8 cellular contexts compared by ENCODE assay signal in the genomic region with DNA sequence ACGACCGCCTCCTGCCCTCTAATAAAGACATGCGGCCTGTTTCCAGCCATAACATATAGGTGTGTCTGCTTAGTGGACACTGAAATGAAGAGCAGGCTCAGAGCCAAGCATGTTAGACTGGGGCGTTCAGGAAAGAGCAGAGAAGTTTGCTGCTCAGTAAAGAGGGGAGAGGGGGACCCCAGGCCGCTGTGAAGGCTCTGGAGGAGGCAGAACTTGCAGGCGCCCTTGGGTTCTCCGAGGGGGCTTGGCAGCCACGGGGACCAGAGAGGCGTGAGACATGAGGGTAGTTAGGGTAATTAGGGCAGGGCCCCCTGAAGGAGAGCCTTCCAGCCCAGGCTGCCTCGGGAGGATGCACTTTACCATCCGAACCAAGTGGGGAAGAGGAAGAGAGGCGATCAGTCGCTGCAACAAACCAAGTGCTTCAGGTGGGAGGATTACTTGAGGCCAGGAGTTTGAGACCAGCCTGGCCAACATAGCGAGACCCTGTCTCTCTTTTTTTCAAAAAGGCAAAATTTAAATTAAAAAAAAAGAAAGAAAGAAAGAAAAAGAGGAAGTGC. TPM values are rescaled to one million over a fixed set of nuclear protein-coding genes. Genes with fewer than 3 reads are reported as not detected.
DNase-seq lines count a peak whose midpoint lies in the region; ATAC-seq, FAIRE-seq and TF ChIP-seq lines count a peak whose summit lies in the region.

No MANE protein-coding gene starts in this region.

- no peak for TF ChIP-seq POLR2A in GM12891 (IDR thresholded peaks at IDR 0.05; ENCODE audit: low read depth, low read length)

- no peaks in the 10 kb centered on the region for H3K36me3 Mint-ChIP-seq in stimulated activated naive CD8-positive, alpha-beta T cell treated with anti-CD3 and anti-CD28 coated beads, Interleukin-15, Interleukin-2, amounts not matched to agents 100 ng/mL and 50 ng/mL, for 24 hours (ENCODE audit: low read depth)
- H3K36me3 Mint-ChIP-seq in naive B cell, result no peaks in the 10 kb centered on the region

- peak overlapping the region; percentile 59 for H3K4me3 ChIP-seq in brain microvascular endothelial cell (ENCODE audit: low read depth, low read length)

- no peaks in the 10 kb centered on the region for H3K9me3 Mint-ChIP-seq in stimulated activated naive CD8-positive, alpha-beta T cell treated with anti-CD3 and anti-CD28 coated beads, Interleukin-15, Interleukin-2, amounts not matched to agents 100 ng/mL and 50 ng/mL, for 24 hours
- H3K9me3 Mint-ChIP-seq in naive B cell, result no peaks in the 10 kb centered on the region

- no peak for TF ChIP-seq CTCF in brain microvascular endothelial cell (IDR thresholded peaks at IDR 0.05; ENCODE audit: low read depth, low read length, missing control alignments)

- no peak for FAIRE-seq in GM12891 (lab: Jason Lieb, UNC)

- no peaks in the 10 kb centered on the region for H3K27me3 ChIP-seq in brain microvascular endothelial cell (replicated peaks)

- H3K27ac Mint-ChIP-seq in stimulated activated naive CD8-positive, alpha-beta T cell treated with anti-CD3 and anti-CD28 coated beads, Interleukin-15, Interleukin-2, amounts not matched to agents 100 ng/mL and 50 ng/mL, for 24 hours, result peak overlapping the region; percentile 18
- H3K27ac Mint-ChIP-seq in naive B cell, result peak overlapping the region in 5 of 6 donors; percentile 9 to 75 (median 69)

- peaks cover 45% of the 10 kb centered on the region for H3K4me1 Mint-ChIP-seq in stimulated activated naive CD8-positive, alpha-beta T cell treated with anti-CD3 and anti-CD28 coated beads, Interleukin-15, Interleukin-2, amounts not matched to agents 100 ng/mL and 50 ng/mL, for 24 hours (ENCODE audit: low read depth)
- H3K4me1 Mint-ChIP-seq in naive B cell, result peaks cover 29 to 42% (median 36%) of the 10 kb centered on the region in 3 donors

- ATAC-seq in stimulated activated naive CD8-positive, alpha-beta T cell treated with anti-CD3 and anti-CD28 coated beads, Interleukin-15, Interleukin-2, amounts not matched to agents 100 U/mL and 50 U/mL, for 24 hours, result no peak
- no peak for ATAC-seq in naive B cell (ENCODE audit: low read depth in 2 of 2)

- in situ Hi-C loops in brain microvascular endothelial cell (cut with HindIII; ENCODE audit: low pct_ligation_motif_present, low sequenced_read_pairs), result no loop called here

- H3K4me3 Mint-ChIP-seq in stimulated activated naive CD8-positive, alpha-beta T cell treated with anti-CD3 and anti-CD28 coated beads, Interleukin-15, Interleukin-2, amounts not matched to agents 100 ng/mL and 50 ng/mL, for 24 hours, result peak overlapping the region; percentile 86
- H3K4me3 Mint-ChIP-seq in naive B cell, result peak overlapping the region; percentile 86 to 96 (median 92)

- no peak for DNase-seq in stimulated activated naive CD8-positive, alpha-beta T cell treated with anti-CD3 and anti-CD28 coated beads, Interleukin-15, Interleukin-2, amounts not matched to agents 100 U/mL and 50 U/mL, for 24 hours
- DNase-seq in brain microvascular endothelial cell (no peak), naive B cell (no peak), AML-193 (lab: John Stamatoyannopoulos, UW) (no peak), NCI-H1092 (lab: John Stamatoyannopoulos, UW) (no peak), nucleus accumbens (lab: John Stamatoyannopoulos, UW) (no peak), GM12891 (ENCODE audit: insufficient read length, low spot score) (no peak)

- no peaks in the 10 kb centered on the region for H3K36me3 ChIP-seq in brain microvascular endothelial cell (replicated peaks)

- H3K27me3 Mint-ChIP-seq in stimulated activated naive CD8-positive, alpha-beta T cell treated with anti-CD3 and anti-CD28 coated beads, Interleukin-15, Interleukin-2, amounts not matched to agents 100 ng/mL and 50 ng/mL, for 24 hours, result peaks cover 6% of the 10 kb centered on the region
- peaks cover 0 to 20% (median 20%) of the 10 kb centered on the region in 3 donors for H3K27me3 Mint-ChIP-seq in naive B cell

- no peak overlapping the region for H3K27ac ChIP-seq in brain microvascular endothelial cell

TF ChIP-seq in GM12891, 5 proteins besides CTCF, POLR2A, EP300 and RAD21:
- TF ChIP-seq TAF1 (IDR thresholded peaks at IDR 0.05; ENCODE audit: low read depth, low read length) (no peak), SPI1 (IDR thresholded peaks at IDR 0.05; ENCODE audit: low read depth, low read length) (no peak), POU2F2 (IDR thresholded peaks at IDR 0.05; ENCODE audit: low read depth, low read length) (no peak), PAX5 (IDR thresholded peaks at IDR 0.05; ENCODE audit: insufficient read depth, low read length, severe bottlenecking) (no peak), POLR2AphosphoS5 (IDR thresholded peaks at IDR 0.05; ENCODE audit: low read depth, low read length) (no peak)

RNA-seq across cellular contexts. Expression of a gene that starts 46.6 kb away (rescaled TPM):
- 10 to 100 TPM; 16.1 to 47.1 (median 25.5) TPM for polyA plus RNA-seq in naive B cell (ENCODE audit: low read depth in 6 of 6)
- 10.6 TPM for polyA plus RNA-seq in GM12891 (2012; ENCODE audit: low read depth, missing spikeins)
